In genomic region chr17:50289268-50289667, GRCh38 we compare ENCODE assay signal across 12 cellular contexts. TPM values are rescaled to one million over a fixed set of nuclear protein-coding genes. Genes with fewer than 3 reads are reported as not detected.
A peak's percentile ranks its signal among the peaks of the same experiment; 100 is the strongest.
DNase-seq lines count a peak whose midpoint lies in the region; ATAC-seq and TF ChIP-seq lines count a peak whose summit lies in the region.
"Had no signal": no experiment of that assay in that cellular context is flagged by ENCODE, and none has a peak within 500 bp of the region (broad histone marks: within the 10 kb centered on the region; RNA-seq: fewer than 3 reads in every experiment).

No MANE protein-coding gene starts in this region.

- peaks cover 13% of the 10 kb centered on the region for H3K4me1 Mint-ChIP-seq in stimulated activated naive CD8-positive, alpha-beta T cell treated with anti-CD3 and anti-CD28 coated beads, Interleukin-15, Interleukin-2, amounts not matched to agents 100 ng/mL and 50 ng/mL, for 24 hours (ENCODE audit: low read depth)
- H3K4me1 Mint-ChIP-seq: CD8-positive, alpha-beta memory T cell had no signal

- in situ Hi-C loops in GM13977 (cut with MboI; ENCODE audit: low pct_unique_long_range_greater_than_20kb, low sequenced_read_pairs, unreplicated experiment) = loop anchor here (10.0 kb wide), 1 partner anchor 74 kb away; no protein-coding TSS in a partner anchor

- H3K27ac ChIP-seq in colonic mucosa (peak overlapping the region; percentile 43), muscle layer of duodenum (ENCODE audit: low read length) (peak overlapping the region; percentile 88)

- H3K9ac ChIP-seq in colonic mucosa (ENCODE audit: low read depth in 2 of 2, low read length in 2 of 2) = no peak overlapping the region

- H3K36me3 Mint-ChIP-seq in stimulated activated naive CD8-positive, alpha-beta T cell treated with anti-CD3 and anti-CD28 coated beads, Interleukin-15, Interleukin-2, amounts not matched to agents 100 ng/mL and 50 ng/mL, for 24 hours (ENCODE audit: low read depth) = no peaks in the 10 kb centered on the region
- H3K36me3 Mint-ChIP-seq: CD8-positive, alpha-beta memory T cell had no signal

- peak overlapping the region; percentile 12 for H3K27ac Mint-ChIP-seq in stimulated activated naive CD8-positive, alpha-beta T cell treated with anti-CD3 and anti-CD28 coated beads, Interleukin-15, Interleukin-2, amounts not matched to agents 100 ng/mL and 50 ng/mL, for 24 hours

- TF ChIP-seq CTCF in colonic mucosa (IDR thresholded peaks at IDR 0.05) = no peak
- TF ChIP-seq CTCF in GM13977 (IDR thresholded peaks at IDR 0.05; ENCODE audit: extremely low read depth, insufficient read depth, missing control alignments) = no peak

- H3K27me3 Mint-ChIP-seq in stimulated activated naive CD8-positive, alpha-beta T cell treated with anti-CD3 and anti-CD28 coated beads, Interleukin-15, Interleukin-2, amounts not matched to agents 100 ng/mL and 50 ng/mL, for 24 hours = peaks cover 31% of the 10 kb centered on the region

- H3K9me3 Mint-ChIP-seq in stimulated activated naive CD8-positive, alpha-beta T cell treated with anti-CD3 and anti-CD28 coated beads, Interleukin-15, Interleukin-2, amounts not matched to agents 100 ng/mL and 50 ng/mL, for 24 hours = no peaks in the 10 kb centered on the region
- H3K9me3 Mint-ChIP-seq: activated T-cell treated with anti-CD3 and anti-CD28 coated beads, Interleukin-2, amount 50 U/mL, for 4 hours; CD8-positive, alpha-beta memory T cell had no signal

- H3K4me1 ChIP-seq in colonic mucosa (peaks cover 7% of the 10 kb centered on the region), muscle layer of duodenum (ENCODE audit: control insufficient read depth in 1 of 2, insufficient read depth in 2 of 2, low read length in 2 of 2) (peaks cover 13 to 17% of the 10 kb centered on the region in 2 donors)

- H3K36me3 ChIP-seq in colonic mucosa = no peaks in the 10 kb centered on the region
- H3K36me3 ChIP-seq in muscle layer of duodenum (ENCODE audit: control insufficient read depth in 1 of 2, insufficient read depth in 2 of 2, low read length in 2 of 2) = no peaks in the 10 kb centered on the region

- H3K4me3 Mint-ChIP-seq in stimulated activated naive CD8-positive, alpha-beta T cell treated with anti-CD3 and anti-CD28 coated beads, Interleukin-15, Interleukin-2, amounts not matched to agents 100 ng/mL and 50 ng/mL, for 24 hours = no peak overlapping the region
- H3K4me3 Mint-ChIP-seq: activated T-cell treated with anti-CD3 and anti-CD28 coated beads, Interleukin-2, amount 50 U/mL, for 4 hours; CD8-positive, alpha-beta memory T cell had no signal

- no peak for DNase-seq in stimulated activated naive CD8-positive, alpha-beta T cell treated with anti-CD3 and anti-CD28 coated beads, Interleukin-15, Interleukin-2, amounts not matched to agents 100 U/mL and 50 U/mL, for 24 hours
- DNase-seq in colonic mucosa = no peak
- no peak for DNase-seq in GM13977 (ENCODE audit: low spot score)
- DNase-seq: activated T-cell treated with anti-CD3 and anti-CD28 coated beads, Interleukin-2, amount 50 U/mL, for 4 hours; CD8-positive, alpha-beta memory T cell; effector CD8-positive, alpha-beta T cell; H7 had no signal

- H3K9me3 ChIP-seq in colonic mucosa = no peaks in the 10 kb centered on the region
- no peaks in the 10 kb centered on the region for H3K9me3 ChIP-seq in muscle layer of duodenum (ENCODE audit: control insufficient read depth in 1 of 2, low read length in 2 of 2)

- H3K27me3 ChIP-seq in colonic mucosa (no peaks in the 10 kb centered on the region), muscle layer of duodenum (ENCODE audit: low read depth, low read length) (no peaks in the 10 kb centered on the region)

- no peak overlapping the region for H3K4me3 ChIP-seq in colonic mucosa
- H3K4me3 ChIP-seq in muscle layer of duodenum (ENCODE audit: low read depth in 1 of 2, low read length in 2 of 2) = peak overlapping the region in 1 of 2 donors; percentile 33

- intact Hi-C loops in colonic mucosa (cut with DNase I) = no loop called here

- no peak for ATAC-seq in stimulated activated naive CD8-positive, alpha-beta T cell treated with anti-CD3 and anti-CD28 coated beads, Interleukin-15, Interleukin-2, amounts not matched to agents 100 U/mL and 50 U/mL, for 24 hours
- ATAC-seq in GM18511 (IDR thresholded peaks at IDR 0.05; ENCODE audit: unreplicated experiment) = no peak
- ATAC-seq in HG02973 (IDR thresholded peaks at IDR 0.05; ENCODE audit: unreplicated experiment) = no peak
- ATAC-seq in GM19351 (IDR thresholded peaks at IDR 0.05; ENCODE audit: unreplicated experiment) = no peak

RNA-seq across cellular contexts. Expression of gene TMEM92, which starts 15.0 kb away (rescaled TPM):
- 10 to 100 TPM; 11.1 to 18.5 TPM for total RNA-seq in colonic mucosa
- total RNA-seq: activated T-cell treated with anti-CD3 and anti-CD28 coated beads, Interleukin-2, amount 50 U/mL, for 4 hours; CD8-positive, alpha-beta memory T cell had no signal

RNA-seq across cellular contexts. Expression of gene XYLT2, which starts 56.7 kb away (rescaled TPM):
- total RNA-seq in colonic mucosa = 10 to 100 TPM; 15.6 to 28.5 TPM
